In the genomic region with DNA sequence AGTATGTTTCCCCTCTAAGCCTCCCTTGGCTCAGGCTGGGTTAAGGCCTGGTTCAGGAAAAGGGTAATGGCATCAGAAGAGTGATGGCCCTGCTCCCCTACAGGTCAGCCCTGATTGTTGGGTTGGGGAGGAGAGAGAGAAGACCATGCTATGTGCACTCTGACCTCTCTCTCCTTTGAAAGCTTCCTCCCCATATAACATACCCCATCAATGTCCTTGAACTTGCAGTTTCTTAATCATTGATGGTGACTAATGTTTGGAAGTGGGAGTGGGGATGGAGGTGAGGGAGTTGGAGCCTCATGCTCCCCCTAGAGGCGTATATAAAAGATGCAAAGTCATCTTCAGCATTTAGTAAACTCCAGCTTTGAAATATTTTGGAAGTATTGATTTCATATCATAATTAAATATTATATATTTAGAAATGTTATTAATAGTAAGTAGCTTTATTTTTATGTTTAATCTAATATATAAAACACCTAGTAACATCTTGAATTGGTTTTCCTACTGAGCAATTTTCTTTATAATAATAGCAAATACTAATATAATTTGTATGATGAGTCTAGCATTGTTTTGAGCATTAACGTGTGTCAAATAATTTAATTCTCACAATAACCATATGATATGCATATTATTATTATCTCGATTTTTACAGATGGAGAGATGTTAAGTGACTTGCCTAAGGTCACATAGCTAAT, we compare ENCODE assay signal across 8 cellular contexts. TPM values are rescaled to one million over a fixed set of nuclear protein-coding genes. Genes with fewer than 3 reads are reported as not detected.
A peak's percentile ranks its signal among the peaks of the same experiment; 100 is the strongest.
DNase-seq lines count a peak whose midpoint lies in the region; ATAC-seq, FAIRE-seq and TF ChIP-seq lines count a peak whose summit lies in the region.

No MANE protein-coding gene starts in this region.

- no peak overlapping the region for H3K4me3 ChIP-seq in PC-3 (ENCODE audit: low read length)
- no peak overlapping the region for H3K4me3 ChIP-seq in fibroblast of lung (replicated peaks in 1 of 4; ENCODE audit: control extremely low read depth in 1 of 4, insufficient read depth in 1 of 4, low read depth in 3 of 4, low read length in 4 of 4)
- H3K4me3 ChIP-seq in CD8-positive, alpha-beta memory T cell (ENCODE audit: low read length): no peak overlapping the region

- CTCF ChIA-PET in PC-3 (lab: Charles Lee): interaction anchor here (0.9 kb wide), 1 partner anchor 9 kb away, joined by 3 read pairs; a partner anchor contains a TSS
- CTCF ChIA-PET in CD8-positive, alpha-beta memory T cell (lab: Charles Lee): interaction anchor here (0.9 to 1.3 kb wide), 5 partner anchors 8 to 25 kb away, joined by 3 to 5 read pairs (median 3); a partner anchor contains a TSS

- peaks cover 0 to 1% of the 10 kb centered on the region in 2 donors for H3K9me3 Mint-ChIP-seq in stimulated activated naive B cell treated with anti-CD40 and anti-IgM and Interleukin-4, amounts not matched to agents 10 μg/mL and 1 μg/mL and 100 μg/mL, for 72 hours
- no peaks in the 10 kb centered on the region for H3K9me3 Mint-ChIP-seq in CD8-positive, alpha-beta memory T cell

- TF ChIP-seq CTCF in PC-3 (conservative IDR thresholded peaks at IDR 0.05; ENCODE audit: low read depth, low read length) (peak; percentile 70), fibroblast of lung (conservative IDR thresholded peaks at IDR 0.05 in 1 of 2, IDR thresholded peaks at IDR 0.05 in 1 of 2; ENCODE audit: low read depth in 1 of 2, low read length in 2 of 2) (peak; percentile 43 to 55)

- H3K9ac ChIP-seq in PC-3 (ENCODE audit: low read length) (no peak overlapping the region), fibroblast of lung (ENCODE audit: insufficient read depth, low read length) (no peak overlapping the region)

- H3K36me3 ChIP-seq in PC-3 (ENCODE audit: low read depth, low read length) (no peaks in the 10 kb centered on the region), fibroblast of lung (ENCODE audit: control insufficient read depth, insufficient read depth, low read length) (no peaks in the 10 kb centered on the region)
- no peaks in the 10 kb centered on the region for H3K36me3 ChIP-seq in CD8-positive, alpha-beta memory T cell (ENCODE audit: insufficient read depth, low read length)

- H3K27ac Mint-ChIP-seq in stimulated activated naive B cell treated with anti-CD40 and anti-IgM and Interleukin-4, amounts not matched to agents 10 μg/mL and 1 μg/mL and 100 μg/mL, for 72 hours: no peak overlapping the region
- H3K27ac Mint-ChIP-seq in CD8-positive, alpha-beta memory T cell: no peak overlapping the region

- H3K4me1 Mint-ChIP-seq in stimulated activated naive B cell treated with anti-CD40 and anti-IgM and Interleukin-4, amounts not matched to agents 10 μg/mL and 1 μg/mL and 100 μg/mL, for 72 hours: no peaks in the 10 kb centered on the region
- H3K4me1 Mint-ChIP-seq in CD8-positive, alpha-beta memory T cell: peaks cover 6 to 23% (median 10%) of the 10 kb centered on the region in 3 donors

- no peaks in the 10 kb centered on the region for H4K20me1 ChIP-seq in PC-3 (ENCODE audit: low read length)
- no peaks in the 10 kb centered on the region for H4K20me1 ChIP-seq in fibroblast of lung (ENCODE audit: control insufficient read depth, extremely low read depth, insufficient read depth, low read length)

- H3K27ac ChIP-seq in PC-3 (ENCODE audit: low read length): no peak overlapping the region
- no peak overlapping the region for H3K27ac ChIP-seq in fibroblast of lung (ENCODE audit: insufficient read depth, low read length)
- no peak overlapping the region for H3K27ac ChIP-seq in CD8-positive, alpha-beta memory T cell (ENCODE audit: low read depth, low read length)

- no peaks in the 10 kb centered on the region for H3K4me1 ChIP-seq in PC-3 (ENCODE audit: insufficient read depth, low read length)
- no peaks in the 10 kb centered on the region for H3K4me1 ChIP-seq in fibroblast of lung (ENCODE audit: control insufficient read depth, extremely low read depth, insufficient read depth, low read length)
- peaks cover 22% of the 10 kb centered on the region for H3K4me1 ChIP-seq in CD8-positive, alpha-beta memory T cell (ENCODE audit: insufficient read depth, low read length)

- no peaks in the 10 kb centered on the region for H3K9me3 ChIP-seq in PC-3 (ENCODE audit: low read length)
- no peaks in the 10 kb centered on the region for H3K9me3 ChIP-seq in fibroblast of lung (ENCODE audit: control insufficient read depth, insufficient read depth, low read depth, low read length)
- H3K9me3 ChIP-seq in CD8-positive, alpha-beta memory T cell (ENCODE audit: low read length): no peaks in the 10 kb centered on the region

- H3K27me3 Mint-ChIP-seq in stimulated activated naive B cell treated with anti-CD40 and anti-IgM and Interleukin-4, amounts not matched to agents 10 μg/mL and 1 μg/mL and 100 μg/mL, for 72 hours: peaks cover 45 to 52% of the 10 kb centered on the region in 2 donors
- H3K27me3 Mint-ChIP-seq in CD8-positive, alpha-beta memory T cell: peaks cover 5 to 26% of the 10 kb centered on the region in 2 donors

- ATAC-seq in PC-3 (peak; percentile 66), GM21526 (IDR thresholded peaks at IDR 0.05; ENCODE audit: low FRiP score, unreplicated experiment) (no peak), GM19023 (IDR thresholded peaks at IDR 0.05; ENCODE audit: unreplicated experiment) (no peak)
- peak; percentile 42 to 63 for ATAC-seq in stimulated activated naive B cell treated with anti-CD40 and anti-IgM and Interleukin-4, amounts not matched to agents 10 μg/mL and 1 μg/mL and 100 μg/mL, for 72 hours (replicated peaks)

- H3K4me3 Mint-ChIP-seq in stimulated activated naive B cell treated with anti-CD40 and anti-IgM and Interleukin-4, amounts not matched to agents 10 μg/mL and 1 μg/mL and 100 μg/mL, for 72 hours: no peak overlapping the region
- H3K4me3 Mint-ChIP-seq in CD8-positive, alpha-beta memory T cell: no peak overlapping the region

- FAIRE-seq in H54 (lab: Jason Lieb, UNC): peak; percentile 72

- no peak overlapping the region for H3K4me2 ChIP-seq in PC-3 (ENCODE audit: low read length)
- H3K4me2 ChIP-seq in fibroblast of lung (ENCODE audit: extremely low read depth, insufficient read depth, low read length): no peak overlapping the region

- no TSS peak for BruUV-seq in PC-3 (replicated peaks; lab: Mats Ljungman, UMichigan)

- intact Hi-C loops in PC-3 (cut with micrococcal nuclease): no loop called here

- peak; percentile 43 for DNase-seq in D341Med (ENCODE audit: low spot score)
- DNase-seq in H54 (ENCODE audit: insufficient read length, low spot score): peak; percentile 41
- DNase-seq in PC-3: peak; percentile 67
- peak; percentile 43 to 53 for DNase-seq in fibroblast of lung (ENCODE audit: low read depth in 2 of 2)
- no peak for DNase-seq in stimulated activated naive B cell treated with anti-CD40 and anti-IgM and Interleukin-4, amounts not matched to agents 10 μg/mL and 1 μg/mL and 100 μg/mL, for 72 hours
- DNase-seq in CD8-positive, alpha-beta memory T cell: no peak

- no peak overlapping the region for H2AFZ ChIP-seq in PC-3 (ENCODE audit: low read length)
- H2AFZ ChIP-seq in fibroblast of lung (ENCODE audit: low read length): no peak overlapping the region

- H3K79me2 ChIP-seq in PC-3 (ENCODE audit: low read length) (no peaks in the 10 kb centered on the region), fibroblast of lung (ENCODE audit: control insufficient read depth, insufficient read depth, low read length) (no peaks in the 10 kb centered on the region)

- H3K36me3 Mint-ChIP-seq in stimulated activated naive B cell treated with anti-CD40 and anti-IgM and Interleukin-4, amounts not matched to agents 10 μg/mL and 1 μg/mL and 100 μg/mL, for 72 hours: no peaks in the 10 kb centered on the region
- no peaks in the 10 kb centered on the region for H3K36me3 Mint-ChIP-seq in CD8-positive, alpha-beta memory T cell

- no peaks in the 10 kb centered on the region for H3F3A ChIP-seq in PC-3 (ENCODE audit: low read length, unreplicated experiment)

- H3K27me3 ChIP-seq in PC-3 (ENCODE audit: low read length) (peaks cover 33% of the 10 kb centered on the region), fibroblast of lung (ENCODE audit: control insufficient read depth, insufficient read depth, low read length) (no peaks in the 10 kb centered on the region)
- no peaks in the 10 kb centered on the region for H3K27me3 ChIP-seq in CD8-positive, alpha-beta memory T cell (ENCODE audit: insufficient read depth, low read length, poor library complexity, severe bottlenecking)

- TF ChIP-seq POLR2A in H54 (IDR thresholded peaks at IDR 0.05; ENCODE audit: low read depth, low read length): no peak

- H3K9me2 ChIP-seq in PC-3 (replicated peaks; ENCODE audit: low read length): no peaks in the 10 kb centered on the region

- POLR2A ChIA-PET in PC-3 (lab: Charles Lee; ENCODE audit: unreplicated experiment): no interaction called here
- POLR2A ChIA-PET in CD8-positive, alpha-beta memory T cell (lab: Charles Lee): no interaction called here

RNA-seq across cellular contexts. Expression of a gene that starts 8.8 kb away (rescaled TPM):
- total RNA-seq in PC-3 (2014; rRNA removed): not detected in 2 replicates
- total RNA-seq in fibroblast of lung: 0.83 and 1.3 TPM in 2 replicates
- 0.48 and 0.78 TPM in 2 replicates for polyA plus RNA-seq in fibroblast of lung
- 0.37 and 0.71 TPM in 2 replicates for polyA plus RNA-seq in fibroblast of lung (2012)
- not detected in 2 replicates for polyA minus RNA-seq in fibroblast of lung (ENCODE audit: low replicate concordance)
- total RNA-seq in CD8-positive, alpha-beta memory T cell: under 1 TPM; 0.70 to 0.71 TPM
- 2.0 TPM for polyA plus RNA-seq in CD8-positive, alpha-beta memory T cell

RNA-seq across cellular contexts. Expression of a gene that starts 28.1 kb away (rescaled TPM):
- total RNA-seq in PC-3 (2014; rRNA removed) (not detected in 2 replicates), fibroblast of lung (not detected in 2 replicates)
- not detected in 2 replicates for polyA plus RNA-seq in fibroblast of lung
- not detected in 2 replicates for polyA plus RNA-seq in fibroblast of lung (2012)
- polyA minus RNA-seq in fibroblast of lung (ENCODE audit: low replicate concordance): not detected in 2 replicates
- not detected for total RNA-seq in CD8-positive, alpha-beta memory T cell
- not detected for polyA plus RNA-seq in CD8-positive, alpha-beta memory T cell

Comparison
In these comparisons a context has a peak if more than half of its experiments do, and no peak if none do; other contexts are left out.
1. DNase-seq: peak in D341Med (single experiment), H54 (single experiment), PC-3 (single experiment) and fibroblast of lung (2 of 2); none in stimulated activated naive B cell treated with anti-CD40 and anti-IgM and Interleukin-4, amounts not matched to agents 10 μg/mL and 1 μg/mL and 100 μg/mL, for 72 hours (single experiment) and CD8-positive, alpha-beta memory T cell (0 of 5).
2. ATAC-seq: peak in PC-3 (single experiment) and stimulated activated naive B cell treated with anti-CD40 and anti-IgM and Interleukin-4, amounts not matched to agents 10 μg/mL and 1 μg/mL and 100 μg/mL, for 72 hours (2 of 2); none in GM21526 (single experiment) and GM19023 (single experiment).